Comparison of ENCODE assay signal across 8 cellular contexts in genomic region chr3:187041362-187042061, GRCh38.
DNase-seq lines count a peak whose midpoint lies in the region; ATAC-seq and TF ChIP-seq lines count a peak whose summit lies in the region.

No MANE protein-coding gene starts in this region.

- TF ChIP-seq POLR2A in tibial nerve (IDR thresholded peaks at IDR 0.05): no peak
- TF ChIP-seq POLR2A in thyroid gland (IDR thresholded peaks at IDR 0.05): no peak

- peak; percentile 53 for ATAC-seq in HG02678 (IDR thresholded peaks at IDR 0.05; ENCODE audit: unreplicated experiment)

- H3K36me3 ChIP-seq in tibial nerve (peaks cover 0 to 34% (median 0%) of the 10 kb centered on the region in 3 donors), thyroid gland (peaks cover 9 to 13% of the 10 kb centered on the region in 2 donors)

- TF ChIP-seq CTCF in GM10248 (IDR thresholded peaks at IDR 0.05; ENCODE audit: control extremely low read depth, extremely low read depth, low read depth, missing control alignments): no peak
- TF ChIP-seq CTCF in tibial nerve (IDR thresholded peaks at IDR 0.05): no peak
- TF ChIP-seq CTCF in thyroid gland (IDR thresholded peaks at IDR 0.05): no peak

- no peaks in the 10 kb centered on the region for H3K9me3 Mint-ChIP-seq in dendritic cell treated with granulocyte-macrophage colony-stimulating factor and Interleukin-4, amounts not matched to agents 40 ng/mL and 50 ng/mL, for 4 days

- H3K27ac Mint-ChIP-seq in dendritic cell treated with granulocyte-macrophage colony-stimulating factor and Interleukin-4, amounts not matched to agents 40 ng/mL and 50 ng/mL, for 4 days: peak overlapping the region; percentile 68

- peaks cover 0 to 37% (median 17%) of the 10 kb centered on the region in 4 donors for H3K4me1 ChIP-seq in tibial nerve
- peaks cover 14 to 36% of the 10 kb centered on the region in 2 donors for H3K4me1 ChIP-seq in thyroid gland

- H3K9me3 ChIP-seq in tibial nerve (peaks cover 0 to under 1% (median 0%) of the 10 kb centered on the region in 4 donors), thyroid gland (no peaks in the 10 kb centered on the region)

- H3K4me1 Mint-ChIP-seq in dendritic cell treated with granulocyte-macrophage colony-stimulating factor and Interleukin-4, amounts not matched to agents 40 ng/mL and 50 ng/mL, for 4 days (ENCODE audit: low read depth): peaks cover 69% of the 10 kb centered on the region

- CTCF ChIA-PET in GM10248 (lab: Yijun Ruan, JAX): interaction anchor here (1.6 to 3.1 kb wide), 4 partner anchors 9 to 24 kb away, joined by 5 to 17 read pairs (median 8); no protein-coding TSS in a partner anchor

- DNase-seq in GM10248 (ENCODE audit: extremely low spot score): peak; percentile 29
- DNase-seq in T-helper 1 cell: peak in 4 of 5 donors; percentile 26 to 92 (median 34)
- no peak for DNase-seq in tibial nerve (ENCODE audit: low spot score in 2 of 2)
- no peak for DNase-seq in thyroid gland
- no peak for DNase-seq in NCI-H1694 (lab: John Stamatoyannopoulos, UW)
- DNase-seq in UCSD-AML1 (lab: John Stamatoyannopoulos, UW; ENCODE audit: unreplicated experiment): no peak

- no peaks in the 10 kb centered on the region for H3K27me3 Mint-ChIP-seq in dendritic cell treated with granulocyte-macrophage colony-stimulating factor and Interleukin-4, amounts not matched to agents 40 ng/mL and 50 ng/mL, for 4 days

- H3K4me3 ChIP-seq in tibial nerve: no peak overlapping the region
- H3K4me3 ChIP-seq in thyroid gland (replicated peaks in 1 of 3): no peak overlapping the region

- H3K27me3 ChIP-seq in tibial nerve (no peaks in the 10 kb centered on the region), thyroid gland (no peaks in the 10 kb centered on the region)

- no peak for TF ChIP-seq EP300 in tibial nerve (IDR thresholded peaks at IDR 0.05)

- H3K36me3 Mint-ChIP-seq in dendritic cell treated with granulocyte-macrophage colony-stimulating factor and Interleukin-4, amounts not matched to agents 40 ng/mL and 50 ng/mL, for 4 days (ENCODE audit: low read depth): peaks cover 81% of the 10 kb centered on the region

- no peak overlapping the region for H3K4me3 Mint-ChIP-seq in dendritic cell treated with granulocyte-macrophage colony-stimulating factor and Interleukin-4, amounts not matched to agents 40 ng/mL and 50 ng/mL, for 4 days

- peak overlapping the region in 3 of 4 donors; percentile 1 to 61 (median 26) for H3K27ac ChIP-seq in tibial nerve
- H3K27ac ChIP-seq in thyroid gland: peak overlapping the region in 1 of 3 donors; percentile 53

- POLR2A ChIA-PET in GM10248 (lab: Yijun Ruan, JAX): interaction anchor here (0.6 to 1.2 kb wide), 2 partner anchors 23 to 42 kb away, joined by 3 to 6 read pairs; no protein-coding TSS in a partner anchor

- intact Hi-C loops in dendritic cell treated with granulocyte-macrophage colony-stimulating factor and Interleukin-4, amounts not matched to agents 40 ng/mL and 50 ng/mL, for 4 days (cut with micrococcal nuclease): no loop called here
- intact Hi-C loops in thyroid gland (cut with DNase I): no loop called here

- 75 to 76% methylated on average over 6 of the region's 6 CpGs for WGBS in tibial nerve, 2 donors
- 83% methylated on average over 6 of the region's 6 CpGs for WGBS in thyroid gland, 2 donors

Comparison
In these comparisons a context has a peak if more than half of its experiments do, and no peak if none do; other contexts are left out.
1. DNase-seq: peak in GM10248 (single experiment) and T-helper 1 cell (4 of 5); none in tibial nerve (0 of 2), thyroid gland (0 of 2), NCI-H1694 (single experiment) and UCSD-AML1 (single experiment).